ENCODE assay signal across 8 cellular contexts in the genomic region with DNA sequence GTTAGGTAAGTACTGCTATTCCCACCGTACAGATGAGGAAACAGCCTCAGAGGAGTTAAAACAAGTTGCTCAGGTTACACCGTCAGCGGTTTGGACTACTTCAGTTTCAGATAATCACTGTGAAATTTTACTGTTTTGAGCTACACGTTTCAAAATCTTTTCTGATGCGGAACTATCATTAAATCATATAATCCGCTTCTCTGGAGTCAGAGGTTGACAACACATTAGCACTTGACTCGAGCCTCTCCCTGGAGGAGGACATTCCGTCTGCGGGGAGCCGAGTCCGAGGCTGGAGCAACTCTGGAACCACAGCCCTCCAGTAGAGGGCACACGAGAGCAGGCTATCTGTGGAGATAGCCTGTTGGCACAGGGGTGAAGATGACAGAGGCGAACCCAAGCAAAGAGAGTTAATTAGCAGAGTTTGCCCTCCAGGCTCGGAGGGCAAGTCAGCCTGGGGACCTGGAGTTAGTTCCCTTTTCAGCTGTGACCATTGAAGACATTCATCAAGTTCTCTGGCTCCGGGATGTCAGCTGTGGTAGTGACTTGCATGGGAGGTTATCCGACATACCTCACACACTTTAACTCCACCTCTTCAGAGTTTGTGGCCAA.
DNase-seq lines count a peak whose midpoint lies in the region; ATAC-seq lines count a peak whose summit lies in the region.

No MANE protein-coding gene starts in this region.

- no peaks in the 10 kb centered on the region for H3K9me3 ChIP-seq in CD4-positive, alpha-beta memory T cell (ENCODE audit: control insufficient read depth in 1 of 2, low read length in 2 of 2)
- H3K9me3 ChIP-seq in NT2/D1 (ENCODE audit: insufficient read depth, low read length), result no peaks in the 10 kb centered on the region

- H3K27ac ChIP-seq in CD4-positive, alpha-beta memory T cell (ENCODE audit: low read depth, low read length), result no peak overlapping the region

- H3K9me3 Mint-ChIP-seq in CD4-positive, alpha-beta memory T cell, result no peaks in the 10 kb centered on the region

- peaks cover 11 to 25% (median 18%) of the 10 kb centered on the region in 4 donors for H3K4me1 Mint-ChIP-seq in CD4-positive, alpha-beta memory T cell

- H3K9ac ChIP-seq in NT2/D1 (ENCODE audit: insufficient read length, low read depth), result no peak overlapping the region

- intact Hi-C loops in CD4-positive, alpha-beta memory T cell (cut with micrococcal nuclease), result loop anchor here (1.0 to 5.0 kb wide), 5 partner anchors 102 to 297 kb away; no protein-coding TSS in a partner anchor

- POLR2A ChIA-PET in CD4-positive, alpha-beta memory T cell (lab: Charles Lee; ENCODE audit: partially characterized antibody), result interaction anchor here (1.0 kb wide), 1 partner anchor 70 kb away, joined by 3 read pairs; no protein-coding TSS in a partner anchor

- no peak overlapping the region for H3K4me3 ChIP-seq in CD4-positive, alpha-beta memory T cell (ENCODE audit: low read length in 2 of 2)
- no peak overlapping the region for H3K4me3 ChIP-seq in NT2/D1 (ENCODE audit: insufficient read length, low read depth)

- ATAC-seq in GM19328 (IDR thresholded peaks at IDR 0.05; ENCODE audit: unreplicated experiment) (peak; percentile 76), HG03457 (IDR thresholded peaks at IDR 0.05; ENCODE audit: unreplicated experiment) (peak; percentile 54)

- H3K27me3 Mint-ChIP-seq in CD4-positive, alpha-beta memory T cell, result peaks cover 3 to 4% of the 10 kb centered on the region in 2 donors

- no peaks in the 10 kb centered on the region for H3K36me3 ChIP-seq in CD4-positive, alpha-beta memory T cell (ENCODE audit: insufficient read depth, low read length)
- peaks cover 3% of the 10 kb centered on the region for H3K36me3 ChIP-seq in NT2/D1 (ENCODE audit: insufficient read depth, insufficient read length, low read length)

- H3K4me3 Mint-ChIP-seq in CD4-positive, alpha-beta memory T cell, result peak overlapping the region in 6 of 8 donors; percentile 2 to 73 (median 42)

- DNase-seq in CD4-positive, alpha-beta memory T cell, result peak; percentile 53 to 65 (median 58)
- DNase-seq in NT2/D1 (ENCODE audit: low read depth, low spot score) (peak; percentile 80), epidermal melanocyte (ENCODE audit: insufficient read length, low spot score) (peak; percentile 67), myocyte (ENCODE audit: low read depth) (peak; percentile 87)
- DNase-seq in activated CD8-positive, alpha-beta memory T cell treated with anti-CD3 and anti-CD28 coated beads, Interleukin-2, amount 50 U/mL, for 1 hour (ENCODE audit: extremely low read depth), result peak; percentile 18
- DNase-seq in stimulated activated CD8-positive, alpha-beta memory T cell treated with anti-CD3 and anti-CD28 coated beads, Interleukin-7, amount 100 ng/mL, for 4 hours (ENCODE audit: low read depth in 2 of 2), result peak; percentile 42 to 46

- no peaks in the 10 kb centered on the region for H3K36me3 Mint-ChIP-seq in CD4-positive, alpha-beta memory T cell

- peak overlapping the region in 4 of 7 donors; percentile 15 to 88 (median 38) for H3K27ac Mint-ChIP-seq in CD4-positive, alpha-beta memory T cell

- H3K4me1 ChIP-seq in CD4-positive, alpha-beta memory T cell (ENCODE audit: insufficient read depth, low read length), result peaks cover 14% of the 10 kb centered on the region
- H3K4me1 ChIP-seq in NT2/D1 (ENCODE audit: insufficient read depth, insufficient read length), result peaks cover 8% of the 10 kb centered on the region

- no peaks in the 10 kb centered on the region for H3K27me3 ChIP-seq in CD4-positive, alpha-beta memory T cell (ENCODE audit: insufficient read depth, low read length)
- H3K27me3 ChIP-seq in NT2/D1 (ENCODE audit: insufficient read depth, insufficient read length), result no peaks in the 10 kb centered on the region

- CTCF ChIA-PET in CD4-positive, alpha-beta memory T cell (lab: Charles Lee; ENCODE audit: partially characterized antibody), result interaction anchor here (0.7 to 7.2 kb wide), 32 partner anchors 10 to 301 kb away, joined by 3 to 137 read pairs (median 4); no protein-coding TSS in a partner anchor

Comparison
In these comparisons a context has a peak if more than half of its experiments do, and no peak if none do; other contexts are left out.
1. DNase-seq: peak in every context shown above with its lines; median percentile 87 in myocyte; 80 in NT2/D1; 67 in epidermal melanocyte; 58 in CD4-positive, alpha-beta memory T cell; 44 in stimulated activated CD8-positive, alpha-beta memory T cell treated with anti-CD3 and anti-CD28 coated beads, Interleukin-7, amount 100 ng/mL, for 4 hours; 18 in activated CD8-positive, alpha-beta memory T cell treated with anti-CD3 and anti-CD28 coated beads, Interleukin-2, amount 50 U/mL, for 1 hour.